9 cellular contexts compared by ENCODE assay signal in the genomic region with DNA sequence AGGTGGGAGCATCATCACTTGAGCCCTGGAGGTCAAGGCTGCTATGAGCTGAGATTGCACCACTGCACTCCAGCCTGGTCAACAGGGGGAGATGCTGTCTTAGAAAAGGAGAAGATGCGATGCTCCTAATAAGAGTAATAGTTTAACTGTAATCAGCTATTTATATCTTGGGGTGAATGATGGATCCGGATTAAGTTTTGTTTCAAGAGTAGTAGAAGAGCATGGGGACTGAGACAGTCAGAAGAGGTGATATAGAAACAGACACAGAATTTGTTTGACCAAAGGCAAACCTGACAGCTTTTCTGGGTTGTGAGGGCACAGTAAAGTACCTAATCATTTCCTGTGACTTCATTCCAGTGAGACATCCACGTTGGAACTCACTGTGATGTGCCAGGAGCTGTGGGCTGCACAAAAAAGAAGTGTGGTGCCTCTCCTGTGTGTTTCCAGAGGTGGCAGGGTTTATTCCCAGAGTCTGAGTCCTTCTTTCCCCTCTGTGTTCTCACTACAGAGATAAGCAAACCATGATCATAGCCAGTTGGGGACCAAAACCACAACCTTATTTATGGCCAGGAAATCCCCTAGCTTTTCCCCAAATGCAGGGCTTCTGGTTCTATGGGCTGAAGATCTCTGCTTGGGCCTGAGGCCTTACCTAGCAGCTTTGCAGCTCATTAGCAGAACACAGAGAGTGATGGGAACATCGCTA.
DNase-seq lines count a peak whose midpoint lies in the region; ATAC-seq and TF ChIP-seq lines count a peak whose summit lies in the region.
"Had no signal": no experiment of that assay in that cellular context is flagged by ENCODE, and none has a peak within 500 bp of the region (broad histone marks: within the 10 kb centered on the region; RNA-seq: fewer than 3 reads in every experiment).

No MANE protein-coding gene starts in this region.

- no peaks in the 10 kb centered on the region for H3K27me3 ChIP-seq in WERI-Rb-1 (ENCODE audit: insufficient read depth, low read depth, severe bottlenecking)
- no peaks in the 10 kb centered on the region for H3K27me3 ChIP-seq in ascending aorta
- H3K27me3 ChIP-seq in Caco-2 (replicated peaks; ENCODE audit: control insufficient read depth, insufficient read depth, low read length): no peaks in the 10 kb centered on the region
- H3K27me3 ChIP-seq: neutrophil had no signal

- ATAC-seq in GM18909 (IDR thresholded peaks at IDR 0.05; ENCODE audit: poor library complexity, unreplicated experiment): peak; percentile 65
- ATAC-seq in HG03095 (IDR thresholded peaks at IDR 0.05; ENCODE audit: unreplicated experiment): peak; percentile 54

- no peaks in the 10 kb centered on the region for H3K4me1 Mint-ChIP-seq in Caco-2 (ENCODE audit: low read depth, unreplicated experiment)

- H3K9me3 Mint-ChIP-seq in Caco-2 (ENCODE audit: unreplicated experiment): no peaks in the 10 kb centered on the region

- peaks cover 18% of the 10 kb centered on the region for H3K36me3 Mint-ChIP-seq in Caco-2 (ENCODE audit: insufficient read depth, unreplicated experiment)

- POLR2A ChIA-PET in Caco-2 (lab: Charles Lee): no interaction called here

- peak; percentile 30 for DNase-seq in WERI-Rb-1
- no peak for DNase-seq in retinal pigment epithelial cell (ENCODE audit: low read depth)
- DNase-seq in NCI-H2227 treated with DMSO at 0.1 percent for 48 hours (lab: John Stamatoyannopoulos, UW): no peak
- DNase-seq in ascending aorta (ENCODE audit: low spot score in 2 of 2): no peak
- no peak for DNase-seq in Caco-2

- H3K9me3 ChIP-seq in WERI-Rb-1 (ENCODE audit: severe bottlenecking) (no peaks in the 10 kb centered on the region), ascending aorta (no peaks in the 10 kb centered on the region), Caco-2 (no peaks in the 10 kb centered on the region)
- H3K9me3 ChIP-seq: neutrophil had no signal

- H3K4me3 Mint-ChIP-seq in Caco-2 (ENCODE audit: unreplicated experiment): no peak overlapping the region

- H3K4me1 ChIP-seq in ascending aorta (no peaks in the 10 kb centered on the region), Caco-2 (no peaks in the 10 kb centered on the region)

- no TSS peak for BruUV-seq in Caco-2 (replicated peaks; lab: Mats Ljungman, UMichigan)

- TF ChIP-seq CTCF in C4-2B (conservative IDR thresholded peaks at IDR 0.05): peak; percentile 32
- TF ChIP-seq CTCF in WERI-Rb-1 (IDR thresholded peaks at IDR 0.05; ENCODE audit: low read depth, low read length): peak; percentile 69
- peak; percentile 53 for TF ChIP-seq CTCF in retinal pigment epithelial cell (conservative IDR thresholded peaks at IDR 0.05; ENCODE audit: low read depth, low read length)
- no peak for TF ChIP-seq CTCF in ascending aorta (IDR thresholded peaks at IDR 0.05)
- TF ChIP-seq CTCF in Caco-2 (IDR thresholded peaks at IDR 0.05; ENCODE audit: insufficient read depth in 1 of 2, low read depth in 1 of 2, low read length in 1 of 2, severe bottlenecking in 1 of 2, unreplicated experiment in 1 of 2): no peak

- CTCF ChIA-PET in Caco-2 (lab: Charles Lee): no interaction called here

- no peak overlapping the region for H3K4me3 ChIP-seq in WERI-Rb-1 (ENCODE audit: low read depth, low read length)
- H3K4me3 ChIP-seq in retinal pigment epithelial cell (ENCODE audit: low read length): no peak overlapping the region
- H3K4me3 ChIP-seq in ascending aorta: no peak overlapping the region
- H3K4me3 ChIP-seq in Caco-2 (ENCODE audit: low read depth, low read length): no peak overlapping the region

- H3K27ac Mint-ChIP-seq in Caco-2 (ENCODE audit: unreplicated experiment): no peak overlapping the region

- no peaks in the 10 kb centered on the region for H3K27me3 Mint-ChIP-seq in Caco-2 (ENCODE audit: insufficient read depth, unreplicated experiment)

- H3K27ac ChIP-seq in C4-2B: no peak overlapping the region
- H3K27ac ChIP-seq in WERI-Rb-1: no peak overlapping the region
- H3K27ac ChIP-seq in ascending aorta: no peak overlapping the region
- H3K27ac ChIP-seq: neutrophil had no signal

- intact Hi-C loops in ascending aorta (cut with DNase I) (no loop called here), Caco-2 (cut with micrococcal nuclease; ENCODE audit: unreplicated experiment) (loop anchor here (2.0 kb wide), 1 partner anchor 182 kb away; no protein-coding TSS in a partner anchor)

- H3K36me3 ChIP-seq in WERI-Rb-1: no peaks in the 10 kb centered on the region
- H3K36me3 ChIP-seq in ascending aorta: peaks cover 0 to 5% of the 10 kb centered on the region in 2 donors
- H3K36me3 ChIP-seq in Caco-2 (ENCODE audit: control insufficient read depth, insufficient read depth, low read length): no peaks in the 10 kb centered on the region

Comparison
In these comparisons a context has a peak if more than half of its experiments do, and no peak if none do; other contexts are left out.
1. CTCF ChIP-seq: peak in C4-2B (single experiment), WERI-Rb-1 (single experiment) and retinal pigment epithelial cell (single experiment); none in ascending aorta (0 of 3) and Caco-2 (0 of 2).